Comparison of ENCODE assay signal across 19 cellular contexts in the genomic region with DNA sequence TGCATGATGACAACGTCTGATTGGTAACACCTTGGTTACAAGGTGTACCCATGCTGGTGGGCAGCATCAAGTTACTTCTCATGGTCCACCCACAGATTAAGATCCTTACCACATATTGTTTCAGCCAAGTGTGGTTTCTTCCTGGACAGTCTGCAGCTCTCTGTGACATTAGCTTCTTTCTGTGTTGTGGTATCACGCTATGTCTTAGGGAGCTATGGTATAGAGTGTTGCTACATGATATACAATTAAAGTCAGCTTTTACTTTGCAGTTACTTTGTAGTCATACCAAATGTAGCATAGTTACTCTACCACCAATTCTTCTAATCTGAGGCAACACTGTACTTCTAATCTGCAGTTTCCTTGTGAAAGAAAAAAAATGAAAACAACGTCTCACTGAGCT. TPM values are rescaled to one million over a fixed set of nuclear protein-coding genes. Genes with fewer than 3 reads are reported as not detected.
DNase-seq lines count a peak whose midpoint lies in the region; ATAC-seq and TF ChIP-seq lines count a peak whose summit lies in the region.
"Had no signal": no experiment of that assay in that cellular context is flagged by ENCODE, and none has a peak within 500 bp of the region (broad histone marks: within the 10 kb centered on the region; RNA-seq: fewer than 3 reads in every experiment).

No MANE protein-coding gene starts in this region.

- peaks cover 20 to 52% of the 10 kb centered on the region in 2 donors for H3K36me3 Mint-ChIP-seq in activated T-cell treated with anti-CD3 and anti-CD28 coated beads, Interleukin-2, amount 50 U/mL, for 72 hours (ENCODE audit: insufficient read depth in 2 of 2)
- peaks cover 83% of the 10 kb centered on the region for H3K36me3 Mint-ChIP-seq in T-cell
- H3K36me3 Mint-ChIP-seq in stimulated activated effector memory CD8-positive, alpha-beta T cell treated with anti-CD3 and anti-CD28 coated beads, Interleukin-12 subunit alpha, Interleukin-12 subunit beta, amount 100 ng/mL, for 72 hours = peaks cover 100% of the 10 kb centered on the region

- no peak overlapping the region for H3K4me3 Mint-ChIP-seq in activated T-cell treated with anti-CD3 and anti-CD28 coated beads, Interleukin-2, amount 50 U/mL, for 72 hours
- no peak overlapping the region for H3K4me3 Mint-ChIP-seq in T-cell
- H3K4me3 Mint-ChIP-seq in stimulated activated effector memory CD8-positive, alpha-beta T cell treated with anti-CD3 and anti-CD28 coated beads, Interleukin-12 subunit alpha, Interleukin-12 subunit beta, amount 100 ng/mL, for 72 hours = no peak overlapping the region
- H3K4me3 Mint-ChIP-seq: B cell; CD4-positive, alpha-beta T cell had no signal

- no peak overlapping the region for H3K27ac ChIP-seq in mammary epithelial cell (ENCODE audit: insufficient read depth, low read depth, low read length)
- H3K27ac ChIP-seq: GM23248 had no signal

- H3K9me3 ChIP-seq in mammary epithelial cell (replicated peaks; ENCODE audit: insufficient read depth, low read length) = no peaks in the 10 kb centered on the region

- no peak for DNase-seq in activated T-cell treated with anti-CD3 and anti-CD28 coated beads, Interleukin-2, amount 50 U/mL, for 72 hours
- DNase-seq in activated T-cell treated with anti-CD3 and anti-CD28 coated beads for 4 hours = no peak
- no peak for DNase-seq in T-cell
- peak; percentile 20 for DNase-seq in mammary epithelial cell
- DNase-seq in stimulated activated effector memory CD8-positive, alpha-beta T cell treated with anti-CD3 and anti-CD28 coated beads, Interleukin-12 subunit alpha, Interleukin-12 subunit beta, amount 100 ng/mL, for 72 hours (ENCODE audit: low spot score in 2 of 2) = no peak
- DNase-seq in NCI-H2171 treated with DMSO at 0.1 percent for 48 hours (lab: John Stamatoyannopoulos, UW) = no peak
- DNase-seq: Calu3; CD4-positive, alpha-beta T cell; GM23248; NCI-H1417 treated with DMSO at 0.1 percent for 48 hours; NCI-H1930; NCI-H2171; NCI-H510A; NCI-H774 had no signal

- H3K9ac ChIP-seq in mammary epithelial cell (ENCODE audit: insufficient read depth, low read length) = no peak overlapping the region
- H3K9ac ChIP-seq: GM23248 had no signal

- no TSS peak for BruUV-seq in mammary epithelial cell (replicated peaks; lab: Mats Ljungman, UMichigan)

- H3K4me1 ChIP-seq in mammary epithelial cell (ENCODE audit: insufficient read depth, low read length) = peaks cover 11% of the 10 kb centered on the region

- H3K27me3 Mint-ChIP-seq in activated T-cell treated with anti-CD3 and anti-CD28 coated beads, Interleukin-2, amount 50 U/mL, for 72 hours (ENCODE audit: low read depth) = no peaks in the 10 kb centered on the region
- H3K27me3 Mint-ChIP-seq in T-cell = no peaks in the 10 kb centered on the region
- H3K27me3 Mint-ChIP-seq: B cell; CD4-positive, alpha-beta T cell had no signal

- CTCF ChIA-PET in T-cell (lab: Charles Lee) = interaction anchor here (0.6 to 1.8 kb wide), 2 partner anchors 13 to 389 kb away, joined by 3 to 7 read pairs; no protein-coding TSS in a partner anchor
- CTCF ChIA-PET in mammary epithelial cell (lab: Charles Lee; ENCODE audit: low non-redundant PET) = no interaction called here

- intact Hi-C loops in mammary epithelial cell (cut with micrococcal nuclease) = no loop called here

- peak in 1 of 2 donors; percentile 76 for ATAC-seq in activated T-cell treated with anti-CD3 and anti-CD28 coated beads, Interleukin-2, amount 50 U/mL, for 72 hours (replicated peaks in 1 of 2)
- no peak for ATAC-seq in T-cell (replicated peaks in 1 of 4)
- peak; percentile 73 for ATAC-seq in stimulated activated effector memory CD8-positive, alpha-beta T cell treated with anti-CD3 and anti-CD28 coated beads, Interleukin-12 subunit alpha, Interleukin-12 subunit beta, amount 100 ng/mL, for 72 hours
- no peak for ATAC-seq in HG02840 (IDR thresholded peaks at IDR 0.05; ENCODE audit: low FRiP score, unreplicated experiment)
- no peak for ATAC-seq in GM19351 (IDR thresholded peaks at IDR 0.05; ENCODE audit: unreplicated experiment)
- ATAC-seq: HCT116, Panc1 had no signal

- WGBS in mammary epithelial cell (ENCODE audit: low coverage, missing lambda C conversion rate) = 58% methylated on average over 3 of the region's 3 CpGs

- peak overlapping the region; percentile 47 for H3K27ac Mint-ChIP-seq in activated T-cell treated with anti-CD3 and anti-CD28 coated beads, Interleukin-2, amount 50 U/mL, for 72 hours
- peak overlapping the region; percentile 12 to 52 for H3K27ac Mint-ChIP-seq in T-cell
- H3K27ac Mint-ChIP-seq in stimulated activated effector memory CD8-positive, alpha-beta T cell treated with anti-CD3 and anti-CD28 coated beads, Interleukin-12 subunit alpha, Interleukin-12 subunit beta, amount 100 ng/mL, for 72 hours = peak overlapping the region; percentile 72
- H3K27ac Mint-ChIP-seq: B cell; CD4-positive, alpha-beta T cell had no signal

- POLR2A ChIA-PET in T-cell (lab: Charles Lee) = no interaction called here

- dilution Hi-C loops in mammary epithelial cell (cut with HindIII; ENCODE audit: low sequenced_read_pairs) = no loop called here

- no peak overlapping the region for H3K4me3 ChIP-seq in mammary epithelial cell (replicated peaks in 1 of 3; ENCODE audit: insufficient read depth in 1 of 3, low read depth in 2 of 3, low read length in 3 of 3)
- H3K4me3 ChIP-seq: GM23248 had no signal

- peaks cover 19% of the 10 kb centered on the region for H3K36me3 ChIP-seq in mammary epithelial cell (ENCODE audit: insufficient read depth, low read length)

- no peaks in the 10 kb centered on the region for H3K9me3 Mint-ChIP-seq in activated T-cell treated with anti-CD3 and anti-CD28 coated beads, Interleukin-2, amount 50 U/mL, for 72 hours
- no peaks in the 10 kb centered on the region for H3K9me3 Mint-ChIP-seq in T-cell
- H3K9me3 Mint-ChIP-seq in stimulated activated effector memory CD8-positive, alpha-beta T cell treated with anti-CD3 and anti-CD28 coated beads, Interleukin-12 subunit alpha, Interleukin-12 subunit beta, amount 100 ng/mL, for 72 hours = peaks cover 3% of the 10 kb centered on the region
- H3K9me3 Mint-ChIP-seq: CD4-positive, alpha-beta T cell had no signal

- no peak for TF ChIP-seq CTCF in mammary epithelial cell (conservative IDR thresholded peaks at IDR 0.05 in 1 of 2, IDR thresholded peaks at IDR 0.05 in 1 of 2; ENCODE audit: extremely low read depth in 1 of 2, insufficient read depth in 1 of 2, low read depth in 1 of 2, low read length in 2 of 2)

- H2AFZ ChIP-seq in mammary epithelial cell (ENCODE audit: low read depth, low read length) = no peak overlapping the region
- H2AFZ ChIP-seq: GM23248 had no signal

- in situ Hi-C loops in mammary epithelial cell (cut with MboI; ENCODE audit: low sequenced_read_pairs in 2 of 2) = loop anchor here in 1 of 2 donors (25.0 kb wide), 1 partner anchor 259 kb away; no protein-coding TSS in a partner anchor

- H3K4me1 Mint-ChIP-seq in activated T-cell treated with anti-CD3 and anti-CD28 coated beads, Interleukin-2, amount 50 U/mL, for 72 hours (ENCODE audit: low read depth) = peaks cover 25% of the 10 kb centered on the region
- peaks cover 3 to 12% (median 7%) of the 10 kb centered on the region in 3 donors for H3K4me1 Mint-ChIP-seq in T-cell
- H3K4me1 Mint-ChIP-seq in stimulated activated effector memory CD8-positive, alpha-beta T cell treated with anti-CD3 and anti-CD28 coated beads, Interleukin-12 subunit alpha, Interleukin-12 subunit beta, amount 100 ng/mL, for 72 hours = peaks cover 36% of the 10 kb centered on the region

- H3K27me3 ChIP-seq in mammary epithelial cell (ENCODE audit: insufficient read depth, low read length) = no peaks in the 10 kb centered on the region

- H4K20me1 ChIP-seq in mammary epithelial cell (ENCODE audit: insufficient read depth, low read length) = no peaks in the 10 kb centered on the region

- no peak overlapping the region for H3K4me2 ChIP-seq in mammary epithelial cell (ENCODE audit: insufficient read depth, low read depth, low read length)

- no peaks in the 10 kb centered on the region for H3K79me2 ChIP-seq in mammary epithelial cell (ENCODE audit: insufficient read depth, low read length)

RNA-seq across cellular contexts. Expression of a gene that starts 48.8 kb away (rescaled TPM):
- 10 to 100 TPM; 38.7 to 42.6 TPM for total RNA-seq in activated T-cell treated with anti-CD3 and anti-CD28 coated beads, Interleukin-2, amount 50 U/mL, for 72 hours
- total RNA-seq in T-cell (10 to 100 TPM; 46.1 to 88.0 (median 52.2) TPM), mammary epithelial cell (10 to 100 TPM; 13.7 to 16.2 TPM)
- 12.2 TPM for polyA plus RNA-seq in mammary epithelial cell
- 38.9 TPM for polyA minus RNA-seq in mammary epithelial cell
